ENCODE assay signal across 2 cellular contexts in the genomic region with DNA sequence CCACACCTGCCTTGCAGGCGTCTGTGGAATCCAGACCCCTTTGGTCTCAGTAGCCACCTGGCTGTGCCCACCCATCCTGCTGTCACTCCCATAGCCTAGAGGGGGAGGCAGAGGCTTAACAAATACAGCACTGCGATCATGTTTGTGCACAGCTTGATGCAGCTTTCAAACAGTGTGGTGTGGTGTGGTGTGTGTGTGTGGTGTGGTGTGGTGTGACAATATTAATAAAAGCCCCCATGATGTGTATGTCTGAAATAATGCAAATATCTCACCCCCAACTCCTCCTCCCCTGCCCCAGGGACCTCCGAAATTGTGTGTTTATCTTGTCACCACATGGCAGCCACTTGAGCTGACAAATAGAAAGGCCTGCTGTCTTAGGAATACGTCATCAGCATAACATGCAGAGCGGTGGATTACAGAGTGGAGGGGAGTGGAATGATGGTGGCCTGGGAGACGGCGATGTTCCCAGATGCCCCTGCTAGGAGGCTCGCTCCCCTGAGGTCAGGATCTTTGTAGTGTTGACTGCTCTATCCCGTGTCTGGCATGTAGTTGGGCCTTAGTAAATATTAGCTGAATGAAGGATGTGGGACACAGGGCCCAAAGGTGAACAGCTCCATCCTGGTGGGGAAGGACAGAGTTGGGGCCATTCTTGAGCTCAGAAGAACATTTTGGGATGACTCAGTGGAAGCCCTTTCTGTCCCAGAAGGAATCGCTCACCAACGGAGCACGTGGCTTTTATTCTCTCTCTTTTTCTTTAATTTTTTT.
TF ChIP-seq lines count a peak whose summit lies in the region.

No MANE protein-coding gene starts in this region.

TF ChIP-seq in HEK293, 187 proteins besides CTCF, POLR2A, EP300 and RAD21 (continues in another document):
- no peak for TF ChIP-seq ZNF558 (tag by site-specific recombination; IDR thresholded peaks at IDR 0.05)
- peak; percentile 71 for TF ChIP-seq GLIS1 (tag by site-specific recombination; IDR thresholded peaks at IDR 0.05)
- no peak for TF ChIP-seq ZBTB20 (tag by site-specific recombination; IDR thresholded peaks at IDR 0.05)
- TF ChIP-seq, protein P1, sequence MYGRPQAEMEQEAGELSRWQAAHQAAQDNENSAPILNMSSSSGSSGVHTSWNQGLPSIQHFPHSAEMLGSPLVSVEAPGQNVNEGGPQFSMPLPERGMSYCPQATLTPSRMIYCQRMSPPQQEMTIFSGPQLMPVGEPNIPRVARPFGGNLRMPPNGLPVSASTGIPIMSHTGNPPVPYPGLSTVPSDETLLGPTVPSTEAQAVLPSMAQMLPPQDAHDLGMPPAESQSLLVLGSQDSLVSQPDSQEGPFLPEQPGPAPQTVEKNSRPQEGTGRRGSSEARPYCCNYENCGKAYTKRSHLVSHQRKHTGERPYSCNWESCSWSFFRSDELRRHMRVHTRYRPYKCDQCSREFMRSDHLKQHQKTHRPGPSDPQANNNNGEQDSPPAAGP (tag by site-specific recombination; IDR thresholded peaks at IDR 0.05) = peak; percentile 83
- TF ChIP-seq ZBTB21 (tag by site-specific recombination; IDR thresholded peaks at IDR 0.05) = peak; percentile 91
- TF ChIP-seq ZNF629 (tag by site-specific recombination; IDR thresholded peaks at IDR 0.05) = peak; percentile 96
- no peak for TF ChIP-seq ZNF157 (tag by site-specific recombination; IDR thresholded peaks at IDR 0.05)
- TF ChIP-seq ZNF2 (tag by site-specific recombination; IDR thresholded peaks at IDR 0.05) = peak; percentile 58; the same call in 1 of the 2 replicates
- TF ChIP-seq ZNF341 (tag by site-specific recombination; IDR thresholded peaks at IDR 0.05; ENCODE audit: low read depth) = peak; percentile 62
- TF ChIP-seq, protein P2, sequence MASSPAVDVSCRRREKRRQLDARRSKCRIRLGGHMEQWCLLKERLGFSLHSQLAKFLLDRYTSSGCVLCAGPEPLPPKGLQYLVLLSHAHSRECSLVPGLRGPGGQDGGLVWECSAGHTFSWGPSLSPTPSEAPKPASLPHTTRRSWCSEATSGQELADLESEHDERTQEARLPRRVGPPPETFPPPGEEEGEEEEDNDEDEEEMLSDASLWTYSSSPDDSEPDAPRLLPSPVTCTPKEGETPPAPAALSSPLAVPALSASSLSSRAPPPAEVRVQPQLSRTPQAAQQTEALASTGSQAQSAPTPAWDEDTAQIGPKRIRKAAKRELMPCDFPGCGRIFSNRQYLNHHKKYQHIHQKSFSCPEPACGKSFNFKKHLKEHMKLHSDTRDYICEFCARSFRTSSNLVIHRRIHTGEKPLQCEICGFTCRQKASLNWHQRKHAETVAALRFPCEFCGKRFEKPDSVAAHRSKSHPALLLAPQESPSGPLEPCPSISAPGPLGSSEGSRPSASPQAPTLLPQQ (tag by site-specific recombination; IDR thresholded peaks at IDR 0.05) = peak; percentile 64; the same call in 1 of the 2 replicates
- TF ChIP-seq, protein P3, sequence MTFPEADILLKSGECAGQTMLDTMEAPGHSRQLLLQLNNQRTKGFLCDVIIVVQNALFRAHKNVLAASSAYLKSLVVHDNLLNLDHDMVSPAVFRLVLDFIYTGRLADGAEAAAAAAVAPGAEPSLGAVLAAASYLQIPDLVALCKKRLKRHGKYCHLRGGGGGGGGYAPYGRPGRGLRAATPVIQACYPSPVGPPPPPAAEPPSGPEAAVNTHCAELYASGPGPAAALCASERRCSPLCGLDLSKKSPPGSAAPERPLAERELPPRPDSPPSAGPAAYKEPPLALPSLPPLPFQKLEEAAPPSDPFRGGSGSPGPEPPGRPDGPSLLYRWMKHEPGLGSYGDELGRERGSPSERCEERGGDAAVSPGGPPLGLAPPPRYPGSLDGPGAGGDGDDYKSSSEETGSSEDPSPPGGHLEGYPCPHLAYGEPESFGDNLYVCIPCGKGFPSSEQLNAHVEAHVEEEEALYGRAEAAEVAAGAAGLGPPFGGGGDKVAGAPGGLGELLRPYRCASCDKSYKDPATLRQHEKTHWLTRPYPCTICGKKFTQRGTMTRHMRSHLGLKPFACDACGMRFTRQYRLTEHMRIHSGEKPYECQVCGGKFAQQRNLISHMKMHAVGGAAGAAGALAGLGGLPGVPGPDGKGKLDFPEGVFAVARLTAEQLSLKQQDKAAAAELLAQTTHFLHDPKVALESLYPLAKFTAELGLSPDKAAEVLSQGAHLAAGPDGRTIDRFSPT (tag by site-specific recombination; IDR thresholded peaks at IDR 0.05) = peak; percentile 83; the same call in 1 of the 2 replicates
- TF ChIP-seq KLF7 (tag by site-specific recombination; IDR thresholded peaks at IDR 0.05; ENCODE audit: borderline replicate concordance) = no peak
- peak; percentile 97 for TF ChIP-seq ZIC2 (tag by site-specific recombination; IDR thresholded peaks at IDR 0.05)
- peak; percentile 44; the same call in 1 of the 2 replicates for TF ChIP-seq BCL11A (tag by site-specific recombination; IDR thresholded peaks at IDR 0.05; ENCODE audit: low read depth)
- no peak for TF ChIP-seq ZNF621 (tag by site-specific recombination; IDR thresholded peaks at IDR 0.05)
- peak; percentile 40; the same call in 1 of the 2 replicates for TF ChIP-seq YY1 (tag by site-specific recombination; IDR thresholded peaks at IDR 0.05)
- TF ChIP-seq SP3 (tag by site-specific recombination; IDR thresholded peaks at IDR 0.05) = peak; percentile 25; the same call in 1 of the 2 replicates
- TF ChIP-seq EGR2 (tag by site-specific recombination; IDR thresholded peaks at IDR 0.05; ENCODE audit: low read depth) = peak; percentile 67
- TF ChIP-seq ZNF211 (tag by site-specific recombination; IDR thresholded peaks at IDR 0.05; ENCODE audit: low read depth) = no peak
- TF ChIP-seq FEZF1 (tag by site-specific recombination; IDR thresholded peaks at IDR 0.05) = peak; percentile 70
- peak; percentile 91 for TF ChIP-seq ZEB2 (tag by site-specific recombination; IDR thresholded peaks at IDR 0.05)
- peak; percentile 72 for TF ChIP-seq SP7 (tag by site-specific recombination; IDR thresholded peaks at IDR 0.05)
- TF ChIP-seq ZBTB6 (tag by site-specific recombination; IDR thresholded peaks at IDR 0.05) = no peak
- TF ChIP-seq, protein P4, sequence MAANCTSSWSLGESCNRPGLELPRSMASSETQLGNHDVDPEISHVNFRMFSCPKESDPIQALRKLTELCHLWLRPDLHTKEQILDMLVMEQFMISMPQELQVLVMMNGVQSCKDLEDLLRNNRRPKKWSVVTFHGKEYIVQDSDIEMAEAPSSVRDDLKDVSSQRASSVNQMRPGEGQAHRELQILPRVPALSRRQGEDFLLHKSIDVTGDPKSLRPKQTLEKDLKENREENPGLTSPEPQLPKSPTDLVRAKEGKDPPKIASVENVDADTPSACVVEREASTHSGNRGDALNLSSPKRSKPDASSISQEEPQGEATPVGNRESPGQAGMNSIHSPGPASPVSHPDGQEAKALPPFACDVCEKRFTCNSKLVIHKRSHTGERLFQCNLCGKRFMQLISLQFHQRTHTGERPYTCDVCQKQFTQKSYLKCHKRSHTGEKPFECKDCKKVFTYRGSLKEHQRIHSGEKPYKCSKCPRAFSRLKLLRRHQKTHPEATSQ (tag by site-specific recombination; IDR thresholded peaks at IDR 0.05) = no peak
- TF ChIP-seq ZNF660 (tag by site-specific recombination; IDR thresholded peaks at IDR 0.05) = 0 out of 2 replicates have a peak, but pooled peaks have one; percentile 11

TF ChIP-seq in endothelial cell of umbilical vein, 7 proteins besides CTCF, POLR2A, EP300 and RAD21:
- TF ChIP-seq EZH2 (IDR thresholded peaks at IDR 0.05; ENCODE audit: borderline replicate concordance, low read depth, low read length, severe bottlenecking) (no peak), MYC (IDR thresholded peaks at IDR 0.05; ENCODE audit: low read depth, low read length) (no peak), MAX (IDR thresholded peaks at IDR 0.05; ENCODE audit: insufficient read depth, insufficient read length) (no peak), JUN (IDR thresholded peaks at IDR 0.05; ENCODE audit: borderline replicate concordance, insufficient read depth, insufficient read length, low read depth) (no peak), POLR2AphosphoS5 (IDR thresholded peaks at IDR 0.05; ENCODE audit: insufficient read depth, low read depth, low read length) (no peak), GATA2 (IDR thresholded peaks at IDR 0.05; ENCODE audit: insufficient read depth, insufficient read length, low read depth, low read length) (no peak), FOS (IDR thresholded peaks at IDR 0.05; ENCODE audit: borderline replicate concordance, insufficient read depth, low read length) (no peak)
